26 cellular contexts compared by ENCODE assay signal in the genomic region with DNA sequence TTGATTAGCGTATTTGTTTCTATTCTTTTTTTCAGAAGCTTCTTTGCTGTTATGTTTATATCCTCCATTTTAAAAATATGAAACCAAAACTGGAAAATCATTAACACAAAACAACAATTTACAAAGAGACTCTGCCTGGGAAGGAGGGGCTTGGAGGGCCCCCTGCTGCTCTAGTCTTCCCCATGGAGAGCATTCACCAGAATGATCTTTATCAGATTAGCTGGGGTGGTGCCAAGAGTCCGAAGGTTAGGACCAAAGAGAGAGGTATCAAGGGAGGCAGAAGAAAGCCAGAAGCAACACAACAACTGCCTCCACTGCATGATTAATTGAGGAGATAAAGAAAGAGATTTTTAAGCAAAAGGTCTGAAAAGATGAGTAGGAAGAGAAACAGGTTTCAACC.
DNase-seq lines count a peak whose midpoint lies in the region; ATAC-seq and TF ChIP-seq lines count a peak whose summit lies in the region.
"Had no signal": no experiment of that assay in that cellular context is flagged by ENCODE, and none has a peak within 500 bp of the region (broad histone marks: within the 10 kb centered on the region; RNA-seq: fewer than 3 reads in every experiment).

No MANE protein-coding gene starts in this region.

- peak overlapping the region; percentile 82 for H3K27ac ChIP-seq in SJSA1
- no peak overlapping the region for H3K27ac ChIP-seq in transverse colon
- peak overlapping the region in 2 of 4 donors; percentile 18 to 50 for H3K27ac ChIP-seq in sigmoid colon
- H3K27ac ChIP-seq: pancreas, RWPE1, thyroid gland, WERI-Rb-1 had no signal

- no peak overlapping the region for H3K4me3 ChIP-seq in SJSA1
- H3K4me3 ChIP-seq in transverse colon = no peak overlapping the region
- no peak overlapping the region for H3K4me3 ChIP-seq in sigmoid colon
- H3K4me3 ChIP-seq: pancreas, thyroid gland had no signal

- H3K4me1 Mint-ChIP-seq in activated T-helper 2 cell treated with anti-CD3 and anti-CD28 coated beads, Interferon-gamma antibody, Interleukin-2, Interleukin-4, amounts not matched to agents 10 μg/mL and 5 μg/mL and 100 μg/mL, durations not matched to agents 14 hours and 24 hours and 36 hours (ENCODE audit: low read depth) = no peaks in the 10 kb centered on the region
- H3K4me1 Mint-ChIP-seq: activated CD4-positive, alpha-beta T cell treated with anti-CD3 and anti-CD28 coated beads, Interleukin-2, amount 10 ng/mL, durations not matched to agents 24 days and 14 days; activated naive CD4-positive, alpha-beta T cell treated with anti-CD3 and anti-CD28 coated beads, Interleukin-2, amount 50 U/mL, for 24 hours had no signal

- H3K36me3 ChIP-seq in SJSA1 = no peaks in the 10 kb centered on the region; the same call in 1 of the 2 replicates
- no peaks in the 10 kb centered on the region for H3K36me3 ChIP-seq in transverse colon
- H3K36me3 ChIP-seq in sigmoid colon = no peaks in the 10 kb centered on the region
- H3K36me3 ChIP-seq: pancreas, thyroid gland, WERI-Rb-1 had no signal

- H3K27me3 ChIP-seq in SJSA1 (replicated peaks) (no peaks in the 10 kb centered on the region), transverse colon (no peaks in the 10 kb centered on the region), sigmoid colon (no peaks in the 10 kb centered on the region)
- H3K27me3 ChIP-seq: pancreas, thyroid gland had no signal

- peak; percentile 74 for DNase-seq in HT-29 (ENCODE audit: low spot score)
- DNase-seq in SJSA1 (ENCODE audit: low read depth in 1 of 2, low spot score in 2 of 2) = no peak
- DNase-seq in left lobe of liver (ENCODE audit: low spot score) = no peak
- DNase-seq in transverse colon = peak; percentile 41
- no peak for DNase-seq in activated T-helper 2 cell treated with anti-CD3 and anti-CD28 coated beads, Interferon-gamma antibody, Interleukin-2, Interleukin-4, amounts not matched to agents 10 μg/mL and 5 μg/mL and 100 μg/mL, durations not matched to agents 14 hours and 24 hours and 36 hours (ENCODE audit: low spot score)
- DNase-seq in sigmoid colon = no peak
- DNase-seq: activated CD4-positive, alpha-beta T cell treated with anti-CD3 and anti-CD28 coated beads, Interleukin-2, amount 10 ng/mL, durations not matched to agents 24 days and 14 days; AML-193; anterior cingulate cortex; CD8-positive, alpha-beta T cell; central memory CD4-positive, alpha-beta T cell; DMS53; GDM1; glutamatergic neuron; kidney glomerular epithelial cell; NCI-H187 treated with DMSO at 0.1 percent for 48 hours; NCI-H526; nephron progenitor cell; T-helper 9 cell; thyroid gland; WERI-Rb-1 had no signal

- intact Hi-C loops in transverse colon (cut with DNase I; ENCODE audit: low total_unique reads) (no loop called here), sigmoid colon (cut with DNase I) (no loop called here)
- intact Hi-C loops in activated T-helper 2 cell treated with anti-CD3 and anti-CD28 coated beads, Interferon-gamma antibody, Interleukin-2, Interleukin-4, amounts not matched to agents 10 μg/mL and 5 μg/mL and 100 μg/mL, durations not matched to agents 14 hours and 24 hours and 36 hours (cut with micrococcal nuclease) = no loop called here

- TF ChIP-seq EP300 in transverse colon (IDR thresholded peaks at IDR 0.05; ENCODE audit: low read depth) = no peak
- no peak for TF ChIP-seq EP300 in sigmoid colon (IDR thresholded peaks at IDR 0.05)

- H3K36me3 Mint-ChIP-seq in activated T-helper 2 cell treated with anti-CD3 and anti-CD28 coated beads, Interferon-gamma antibody, Interleukin-2, Interleukin-4, amounts not matched to agents 10 μg/mL and 5 μg/mL and 100 μg/mL, durations not matched to agents 14 hours and 24 hours and 36 hours (ENCODE audit: low read depth) = no peaks in the 10 kb centered on the region
- H3K36me3 Mint-ChIP-seq: activated naive CD4-positive, alpha-beta T cell treated with anti-CD3 and anti-CD28 coated beads, Interleukin-2, amount 50 U/mL, for 24 hours; CD8-positive, alpha-beta T cell had no signal

- in situ Hi-C loops in transverse colon (cut with MboI; ENCODE audit: low pct_ligation_motif_present in 1 of 4, low pct_unique_long_range_greater_than_20kb in 1 of 4, low sequenced_read_pairs in 3 of 4) = no loop called here

- no peaks in the 10 kb centered on the region for H3K9me3 ChIP-seq in SJSA1 (replicated peaks)
- H3K9me3 ChIP-seq in transverse colon = no peaks in the 10 kb centered on the region
- no peaks in the 10 kb centered on the region for H3K9me3 ChIP-seq in sigmoid colon
- H3K9me3 ChIP-seq: pancreas, thyroid gland had no signal

- TF ChIP-seq POLR2A in transverse colon (IDR thresholded peaks at IDR 0.05) (no peak), sigmoid colon (IDR thresholded peaks at IDR 0.05) (no peak)

- H3K27ac Mint-ChIP-seq in activated T-helper 2 cell treated with anti-CD3 and anti-CD28 coated beads, Interferon-gamma antibody, Interleukin-2, Interleukin-4, amounts not matched to agents 10 μg/mL and 5 μg/mL and 100 μg/mL, durations not matched to agents 14 hours and 24 hours and 36 hours = no peak overlapping the region
- H3K27ac Mint-ChIP-seq: activated CD4-positive, alpha-beta T cell treated with anti-CD3 and anti-CD28 coated beads, Interleukin-2, amount 10 ng/mL, durations not matched to agents 24 days and 14 days; activated naive CD4-positive, alpha-beta T cell treated with anti-CD3 and anti-CD28 coated beads, Interleukin-2, amount 50 U/mL, for 24 hours; CD8-positive, alpha-beta T cell; nephron progenitor cell; stimulated activated naive CD8-positive, alpha-beta T cell treated with anti-CD3 and anti-CD28 coated beads, Interleukin-15, Interleukin-2, amounts not matched to agents 100 ng/mL and 50 ng/mL, for 24 hours had no signal

- peaks cover 10% of the 10 kb centered on the region for H3K27me3 Mint-ChIP-seq in activated T-helper 2 cell treated with anti-CD3 and anti-CD28 coated beads, Interferon-gamma antibody, Interleukin-2, Interleukin-4, amounts not matched to agents 10 μg/mL and 5 μg/mL and 100 μg/mL, durations not matched to agents 14 hours and 24 hours and 36 hours (ENCODE audit: low read depth)

- H3K4me1 ChIP-seq in SJSA1 (replicated peaks) = peaks cover 68% of the 10 kb centered on the region
- H3K4me1 ChIP-seq in transverse colon = peaks cover 0 to 6% (median 2%) of the 10 kb centered on the region in 4 donors
- H3K4me1 ChIP-seq in sigmoid colon = peaks cover 0 to 29% (median 22%) of the 10 kb centered on the region in 4 donors
- H3K4me1 ChIP-seq: pancreas had no signal

- 72 to 77% methylated on average over 2 of the region's 2 CpGs for WGBS in transverse colon (ENCODE audit: low coverage in 1 of 2), 2 donors
- WGBS in sigmoid colon, 2 donors = 54 to 73% methylated on average over 2 of the region's 2 CpGs

- no peaks in the 10 kb centered on the region for H3K9me3 Mint-ChIP-seq in activated T-helper 2 cell treated with anti-CD3 and anti-CD28 coated beads, Interferon-gamma antibody, Interleukin-2, Interleukin-4, amounts not matched to agents 10 μg/mL and 5 μg/mL and 100 μg/mL, durations not matched to agents 14 hours and 24 hours and 36 hours
- H3K9me3 Mint-ChIP-seq: activated CD4-positive, alpha-beta T cell treated with anti-CD3 and anti-CD28 coated beads, Interleukin-2, amount 10 ng/mL, durations not matched to agents 24 days and 14 days; activated naive CD4-positive, alpha-beta T cell treated with anti-CD3 and anti-CD28 coated beads, Interleukin-2, amount 50 U/mL, for 24 hours; CD8-positive, alpha-beta T cell; stimulated activated naive CD8-positive, alpha-beta T cell treated with anti-CD3 and anti-CD28 coated beads, Interleukin-15, Interleukin-2, amounts not matched to agents 100 ng/mL and 50 ng/mL, for 24 hours had no signal

- no peak for TF ChIP-seq CTCF in transverse colon (IDR thresholded peaks at IDR 0.05)
- TF ChIP-seq CTCF in sigmoid colon (IDR thresholded peaks at IDR 0.05) = no peak

- peak; percentile 43 for ATAC-seq in left lobe of liver
- no peak for ATAC-seq in HG02763 (IDR thresholded peaks at IDR 0.05; ENCODE audit: unreplicated experiment)
- ATAC-seq: CD8-positive, alpha-beta T cell had no signal

- H3K4me3 Mint-ChIP-seq in activated T-helper 2 cell treated with anti-CD3 and anti-CD28 coated beads, Interferon-gamma antibody, Interleukin-2, Interleukin-4, amounts not matched to agents 10 μg/mL and 5 μg/mL and 100 μg/mL, durations not matched to agents 14 hours and 24 hours and 36 hours (ENCODE audit: low read depth) = no peak overlapping the region
- H3K4me3 Mint-ChIP-seq: activated CD4-positive, alpha-beta T cell treated with anti-CD3 and anti-CD28 coated beads, Interleukin-2, amount 10 ng/mL, durations not matched to agents 24 days and 14 days; activated naive CD4-positive, alpha-beta T cell treated with anti-CD3 and anti-CD28 coated beads, Interleukin-2, amount 50 U/mL, for 24 hours; CD8-positive, alpha-beta T cell; nephron progenitor cell; stimulated activated naive CD8-positive, alpha-beta T cell treated with anti-CD3 and anti-CD28 coated beads, Interleukin-15, Interleukin-2, amounts not matched to agents 100 ng/mL and 50 ng/mL, for 24 hours had no signal

Comparison
In these comparisons a context has a peak if more than half of its experiments do, and no peak if none do; other contexts are left out.
1. DNase-seq: peak in HT-29 (single experiment) and transverse colon (single experiment); none in SJSA1 (0 of 2), left lobe of liver (single experiment), activated T-helper 2 cell treated with anti-CD3 and anti-CD28 coated beads, Interferon-gamma antibody, Interleukin-2, Interleukin-4, amounts not matched to agents 10 μg/mL and 5 μg/mL and 100 μg/mL, durations not matched to agents 14 hours and 24 hours and 36 hours (single experiment) and sigmoid colon (single experiment).